27 cellular contexts compared by ENCODE assay signal in genomic region chr3:37218206-37218605, GRCh38. TPM values are rescaled to one million over a fixed set of nuclear protein-coding genes. Genes with fewer than 3 reads are reported as not detected.
A peak's percentile ranks its signal among the peaks of the same experiment; 100 is the strongest.
DNase-seq lines count a peak whose midpoint lies in the region; ATAC-seq and TF ChIP-seq lines count a peak whose summit lies in the region.
"Had no signal": no experiment of that assay in that cellular context is flagged by ENCODE, and none has a peak within 500 bp of the region (broad histone marks: within the 10 kb centered on the region; RNA-seq: fewer than 3 reads in every experiment).

No MANE protein-coding gene starts in this region.

- H3K36me3 Mint-ChIP-seq in activated T-cell treated with anti-CD3 and anti-CD28 coated beads, Interleukin-2, amount 50 U/mL, for 24 hours (ENCODE audit: low read depth): no peaks in the 10 kb centered on the region
- H3K36me3 Mint-ChIP-seq: WTC11 had no signal

- no peak overlapping the region for H3K4me3 Mint-ChIP-seq in activated T-cell treated with anti-CD3 and anti-CD28 coated beads, Interleukin-2, amount 50 U/mL, for 24 hours
- H3K4me3 Mint-ChIP-seq: activated CD4-positive, alpha-beta memory T cell treated with anti-CD3 and anti-CD28 coated beads, Interleukin-2, amount 10 ng/mL, durations not matched to agents 7 days and 5 days; H9; neural crest cell; WTC11 had no signal

- no peaks in the 10 kb centered on the region for H3K27me3 Mint-ChIP-seq in activated T-cell treated with anti-CD3 and anti-CD28 coated beads, Interleukin-2, amount 50 U/mL, for 24 hours
- H3K27me3 Mint-ChIP-seq: progenitor cell of endocrine pancreas had no signal

- ATAC-seq in left lobe of liver (peak; percentile 35), HG02571 (IDR thresholded peaks at IDR 0.05; ENCODE audit: unreplicated experiment) (no peak)
- ATAC-seq: WTC11 had no signal

- no peak overlapping the region for H3K27ac Mint-ChIP-seq in activated T-cell treated with anti-CD3 and anti-CD28 coated beads, Interleukin-2, amount 50 U/mL, for 24 hours
- H3K27ac Mint-ChIP-seq: activated CD4-positive, alpha-beta memory T cell treated with anti-CD3 and anti-CD28 coated beads, Interleukin-2, amount 10 ng/mL, durations not matched to agents 7 days and 5 days; H9; progenitor cell of endocrine pancreas; WTC11 had no signal

- intact Hi-C loops in posterior vena cava (cut with DNase I): loop anchor here (5.0 to 10.0 kb wide), 2 partner anchors 193 to 209 kb away; no protein-coding TSS in a partner anchor
- intact Hi-C loops in uterus (cut with DNase I; ENCODE audit: low total_unique reads): no loop called here

- DNase-seq in DMS 273 (lab: John Stamatoyannopoulos, UW; ENCODE audit: unreplicated experiment) (peak; percentile 89), NCI-H1105 (lab: John Stamatoyannopoulos, UW) (peak; percentile 11), RWPE1 (ENCODE audit: low spot score) (no peak), left lobe of liver (ENCODE audit: low spot score) (no peak), posterior vena cava (ENCODE audit: low spot score) (no peak), uterus (no peak)
- DNase-seq in activated T-cell treated with anti-CD3 and anti-CD28 coated beads, Interleukin-2, amount 50 U/mL, for 24 hours: no peak
- DNase-seq: activated CD4-positive, alpha-beta memory T cell treated with anti-CD3 and anti-CD28 coated beads, Interleukin-2, amount 10 ng/mL, durations not matched to agents 7 days and 5 days; activated naive CD4-positive, alpha-beta T cell treated with Interleukin-2 at 50 U/mL for 16 hours; activated T-cell treated with anti-CD3 and anti-CD28 coated beads, Interleukin-2, amount 50 U/mL, for 1 hour; COR-L47; foreskin melanocyte; H9; Kasumi-1; kidney glomerular epithelial cell; NCI-H226; NK-92 treated with Interleukin-12 subunit alpha and Interleukin-12 subunit beta, amount 100 ng/mL, for 24 hours; Peyer's patch; SK-N-SH; stimulated activated naive CD4-positive, alpha-beta T cell treated with Interleukin-2 at 50 U/mL for 16 hours; transverse colon had no signal

- no peaks in the 10 kb centered on the region for H3K9me3 Mint-ChIP-seq in activated T-cell treated with anti-CD3 and anti-CD28 coated beads, Interleukin-2, amount 50 U/mL, for 24 hours
- H3K9me3 Mint-ChIP-seq: H9, neural crest cell, WTC11 had no signal

- no peaks in the 10 kb centered on the region for H3K36me3 ChIP-seq in uterus
- H3K36me3 ChIP-seq: Peyer's patch, transverse colon had no signal

- peak overlapping the region; percentile 63 for H3K27ac ChIP-seq in RWPE1
- H3K27ac ChIP-seq in uterus: no peak overlapping the region
- H3K27ac ChIP-seq: dorsolateral prefrontal cortex, Peyer's patch, transverse colon had no signal

- H3K4me1 ChIP-seq in uterus: no peaks in the 10 kb centered on the region
- H3K4me1 ChIP-seq: Peyer's patch had no signal

- TF ChIP-seq CTCF in RWPE1 (conservative IDR thresholded peaks at IDR 0.05; ENCODE audit: low read depth) (no peak), uterus (IDR thresholded peaks at IDR 0.05) (no peak)

- POLR2A ChIA-PET in RWPE1 (lab: Yijun Ruan, JAX; ENCODE audit: low non-redundant PET): interaction anchor here (0.6 kb wide), 1 partner anchor 331 kb away, joined by 8 read pairs; no protein-coding TSS in a partner anchor

- H3K9me3 ChIP-seq in uterus: no peaks in the 10 kb centered on the region
- H3K9me3 ChIP-seq: Peyer's patch, SK-N-SH, transverse colon had no signal

- TF ChIP-seq POLR2A in uterus (IDR thresholded peaks at IDR 0.05): no peak

- H3K4me3 ChIP-seq in uterus: no peak overlapping the region
- H3K4me3 ChIP-seq: dorsolateral prefrontal cortex, Peyer's patch, skin epidermis, transverse colon had no signal

- CTCF ChIA-PET in RWPE1 (lab: Yijun Ruan, JAX): interaction anchor here (0.6 kb wide), 1 partner anchor 270 kb away, joined by 4 read pairs; no protein-coding TSS in a partner anchor

- peaks cover 26% of the 10 kb centered on the region for H3K4me1 Mint-ChIP-seq in activated T-cell treated with anti-CD3 and anti-CD28 coated beads, Interleukin-2, amount 50 U/mL, for 24 hours (ENCODE audit: low read depth)
- H3K4me1 Mint-ChIP-seq: H9, neural crest cell, WTC11 had no signal

- H3K27me3 ChIP-seq in uterus: no peaks in the 10 kb centered on the region
- H3K27me3 ChIP-seq: dorsolateral prefrontal cortex, Peyer's patch, transverse colon had no signal

RNA-seq across cellular contexts. Expression of gene GOLGA4, which starts 24.9 kb away (rescaled TPM):
- total RNA-seq in left lobe of liver (58.8 TPM), posterior vena cava (100 to 1,000 TPM in 1 of 2 donors, 10 to 100 TPM in 1; 96.7 to 144 TPM), uterus (10 to 100 TPM; 34.3 to 80.9 (median 67.1) TPM)

RNA-seq across cellular contexts. Expression of gene LRRFIP2, which starts 43.8 kb away (rescaled TPM):
- total RNA-seq in left lobe of liver (34.7 TPM), posterior vena cava (10 to 100 TPM; 48.0 to 57.2 TPM), uterus (100 to 1,000 TPM in 1 of 4 donors, 10 to 100 TPM in 3; 56.5 to 148 (median 62.4) TPM)

Comparison
In these comparisons a context has a peak if more than half of its experiments do, and no peak if none do; other contexts are left out.
1. DNase-seq: peak in DMS 273 (single experiment) and NCI-H1105 (single experiment); none in RWPE1 (single experiment), left lobe of liver (single experiment), activated T-cell treated with anti-CD3 and anti-CD28 coated beads, Interleukin-2, amount 50 U/mL, for 24 hours (single experiment), posterior vena cava (single experiment) and uterus (0 of 2).